ENCODE assay signal across 30 cellular contexts in the genomic region with DNA sequence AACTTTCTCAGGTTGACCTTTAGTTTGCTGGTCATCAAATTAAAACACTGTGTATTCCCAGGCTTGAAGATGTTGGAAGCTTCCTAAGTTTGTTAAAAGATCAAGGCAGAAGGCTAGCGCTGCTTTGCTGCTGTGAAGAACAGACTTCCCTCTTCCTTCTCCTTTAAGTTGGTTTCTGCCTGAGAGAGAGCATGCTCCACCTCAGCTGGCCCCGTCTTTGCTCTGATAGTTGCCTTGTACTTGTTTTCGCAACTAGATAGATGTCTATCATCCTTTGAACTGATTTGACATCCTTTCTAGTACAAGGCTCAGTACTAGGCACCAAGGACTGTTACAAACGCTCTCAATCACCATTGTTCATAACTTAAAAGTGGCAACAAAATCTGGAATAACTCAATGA.
"Had no signal": no experiment of that assay in that cellular context is flagged by ENCODE, and none has a peak within 500 bp of the region (broad histone marks: within the 10 kb centered on the region; RNA-seq: fewer than 3 reads in every experiment).

No MANE protein-coding gene starts in this region.

- H3K4me3 Mint-ChIP-seq: dendritic cell treated with granulocyte-macrophage colony-stimulating factor and Interleukin-4, amounts not matched to agents 40 ng/mL and 50 ng/mL, for 4 days; endodermal cell; memory B cell; natural killer cell had no signal

- FAIRE-seq: kidney had no signal

- ATAC-seq: esophagus mucosa, gastroesophageal sphincter, heart left ventricle, left lobe of liver, natural killer cell, right lobe of liver, upper lobe of right lung had no signal

- H3K4me1 ChIP-seq: colonic mucosa, gastroesophageal sphincter, right lobe of liver, stomach, upper lobe of right lung, uterus had no signal

- H3K27me3 Mint-ChIP-seq: memory B cell had no signal

- H3K4me1 Mint-ChIP-seq: natural killer cell had no signal

- DNase-seq: colonic mucosa; effector CD8-positive, alpha-beta T cell; endodermal cell; foreskin fibroblast; heart left ventricle; kidney; natural killer cell; occipital lobe; ovary; posterior cingulate gyrus; right lobe of liver; stimulated activated CD4-positive, alpha-beta T cell treated with anti-CD3 and anti-CD28 coated beads, Interleukin-12 subunit alpha, Interleukin-12 subunit beta, amount 100 ng/mL, for 4 hours; stimulated activated CD4-positive, alpha-beta T cell treated with anti-CD3 and anti-CD28 coated beads, Interleukin-1b, Interleukin-23, amount 100 ng/mL, for 48 hours; stimulated activated CD4-positive, alpha-beta T cell treated with anti-CD3 and anti-CD28 coated beads, Interleukin-4, amount 100 ng/mL, for 1 hour; stimulated activated CD8-positive, alpha-beta memory T cell treated with anti-CD3 and anti-CD28 coated beads, Interleukin-4, amount 100 ng/mL, for 48 hours; stimulated activated naive CD4-positive, alpha-beta T cell treated with Interleukin-2 at 50 U/mL for 16 hours; stomach; upper lobe of right lung; uterus had no signal

- H3K9me3 ChIP-seq: colonic mucosa, gastroesophageal sphincter, heart left ventricle, ovary, right lobe of liver, stomach, thoracic aorta, tibial nerve, upper lobe of right lung, uterus had no signal

- H3K4me3 ChIP-seq: colonic mucosa, gastroesophageal sphincter, heart left ventricle, hepatocyte, lung, ovary, right lobe of liver, smooth muscle cell, stomach, thoracic aorta, tibial nerve, upper lobe of right lung, uterus had no signal

- H3K27ac Mint-ChIP-seq: dendritic cell treated with granulocyte-macrophage colony-stimulating factor and Interleukin-4, amounts not matched to agents 40 ng/mL and 50 ng/mL, for 4 days; endodermal cell; memory B cell; natural killer cell had no signal

- H3K27ac ChIP-seq: colonic mucosa, epithelial cell of prostate, gastroesophageal sphincter, heart left ventricle, hepatocyte, ovary, right lobe of liver, stomach, thoracic aorta, upper lobe of right lung, uterus had no signal

- H3K36me3 Mint-ChIP-seq: memory B cell, natural killer cell had no signal

- H2AFZ ChIP-seq: hepatocyte had no signal

- H3K9me3 Mint-ChIP-seq: dendritic cell treated with granulocyte-macrophage colony-stimulating factor and Interleukin-4, amounts not matched to agents 40 ng/mL and 50 ng/mL, for 4 days; endodermal cell; memory B cell; natural killer cell had no signal

- H3K27me3 ChIP-seq: colonic mucosa, gastroesophageal sphincter, heart left ventricle, hepatocyte, ovary, right lobe of liver, stomach, tibial nerve, upper lobe of right lung, uterus had no signal

- H3K79me2 ChIP-seq: hepatocyte had no signal

- H3K4me2 ChIP-seq: hepatocyte, smooth muscle cell had no signal

- H3K36me3 ChIP-seq: colonic mucosa, gastroesophageal sphincter, heart left ventricle, ovary, right lobe of liver, stomach, thoracic aorta, tibial nerve, upper lobe of right lung, uterus had no signal
